ENCODE assay signal across 29 cellular contexts in the genomic region with DNA sequence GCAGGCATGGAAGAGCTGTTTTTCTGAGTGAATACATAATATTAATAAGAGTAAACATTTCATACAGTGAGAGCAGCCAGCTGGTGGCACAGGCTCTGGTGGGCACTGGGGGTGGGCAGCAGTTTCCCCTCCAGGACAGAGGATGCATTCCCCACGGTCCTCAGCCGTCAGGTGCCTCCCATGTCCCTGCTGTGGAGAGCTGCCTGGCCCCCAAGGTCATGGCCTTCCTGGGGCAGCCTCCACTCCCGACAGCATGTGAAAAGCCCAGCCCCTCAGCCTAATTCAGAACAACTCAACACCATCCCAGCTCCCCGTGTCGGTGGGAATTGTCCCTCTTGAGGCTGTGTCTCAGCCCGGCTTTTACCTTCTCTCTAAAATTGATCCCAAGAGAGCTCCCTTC.
"Had no signal": no experiment of that assay in that cellular context is flagged by ENCODE, and none has a peak within 500 bp of the region (broad histone marks: within the 10 kb centered on the region; RNA-seq: fewer than 3 reads in every experiment).

No MANE protein-coding gene starts in this region.

- H3K9me3 Mint-ChIP-seq: immature natural killer cell; natural killer cell treated with Interleukin-12 subunit alpha and Interleukin-12 subunit beta and Interleukin-15 and Interleukin-18, amount 100 ng/mL, for 72 hours; neural progenitor cell; type B pancreatic cell had no signal

- H3K36me3 ChIP-seq: left lung, lower lobe of right lung, neural progenitor cell, neutrophil, right atrium auricular region, right lobe of liver, tibial nerve, uterus had no signal

- H3K27me3 ChIP-seq: left lung, neural progenitor cell, neutrophil, right atrium auricular region, right lobe of liver, tibial nerve, uterus had no signal

- H3K9ac ChIP-seq: neural progenitor cell, parathyroid adenoma had no signal

- H3K27ac Mint-ChIP-seq: immature natural killer cell; mesothelial cell of epicardium; naive thymus-derived CD4-positive, alpha-beta T cell; natural killer cell treated with Interleukin-12 subunit alpha and Interleukin-12 subunit beta and Interleukin-15 and Interleukin-18, amount 100 ng/mL, for 72 hours; stimulated activated memory B cell treated with anti-CD40 and anti-IgM and Interleukin-4, amounts not matched to agents 10 μg/mL and 1 μg/mL and 100 μg/mL, for 72 hours; stimulated activated naive CD8-positive, alpha-beta T cell treated with anti-CD3 and anti-CD28 coated beads, Interleukin-15, amount 100 ng/mL, for 72 hours; type B pancreatic cell had no signal

- ATAC-seq: left lung; lower lobe of right lung; naive thymus-derived CD4-positive, alpha-beta T cell; natural killer cell treated with Interleukin-12 subunit alpha and Interleukin-12 subunit beta and Interleukin-15 and Interleukin-18, amount 100 ng/mL, for 72 hours; stimulated activated memory B cell treated with anti-CD40 and anti-IgM and Interleukin-4, amounts not matched to agents 10 μg/mL and 1 μg/mL and 100 μg/mL, for 72 hours; stimulated activated naive CD8-positive, alpha-beta T cell treated with anti-CD3 and anti-CD28 coated beads, Interleukin-15, amount 100 ng/mL, for 72 hours had no signal

- H3K4me1 Mint-ChIP-seq: immature natural killer cell; mesothelial cell of epicardium; naive thymus-derived CD4-positive, alpha-beta T cell; stimulated activated memory B cell treated with anti-CD40 and anti-IgM and Interleukin-4, amounts not matched to agents 10 μg/mL and 1 μg/mL and 100 μg/mL, for 72 hours; stimulated activated naive CD8-positive, alpha-beta T cell treated with anti-CD3 and anti-CD28 coated beads, Interleukin-15, amount 100 ng/mL, for 72 hours had no signal

- H3K27me3 Mint-ChIP-seq: type B pancreatic cell had no signal

- H3K9me3 ChIP-seq: left lung, lower lobe of right lung, neutrophil, right atrium auricular region, right lobe of liver, tibial nerve, uterus had no signal

- H3K36me3 Mint-ChIP-seq: immature natural killer cell; mesothelial cell of epicardium; naive thymus-derived CD4-positive, alpha-beta T cell; natural killer cell treated with Interleukin-12 subunit alpha and Interleukin-12 subunit beta and Interleukin-15 and Interleukin-18, amount 100 ng/mL, for 72 hours; neural progenitor cell; stimulated activated memory B cell treated with anti-CD40 and anti-IgM and Interleukin-4, amounts not matched to agents 10 μg/mL and 1 μg/mL and 100 μg/mL, for 72 hours; type B pancreatic cell had no signal

- H3K27ac ChIP-seq: left lung, lower lobe of right lung, neural progenitor cell, neutrophil, parathyroid adenoma, right atrium auricular region, right lobe of liver, tibial nerve, uterus had no signal

- H3K4me3 ChIP-seq: left lung, lower lobe of right lung, neural progenitor cell, right atrium auricular region, right lobe of liver, smooth muscle cell, tibial nerve, uterus had no signal

- H3K4me3 Mint-ChIP-seq: immature natural killer cell; mesothelial cell of epicardium; naive thymus-derived CD4-positive, alpha-beta T cell; natural killer cell treated with Interleukin-12 subunit alpha and Interleukin-12 subunit beta and Interleukin-15 and Interleukin-18, amount 100 ng/mL, for 72 hours; neural progenitor cell; stimulated activated memory B cell treated with anti-CD40 and anti-IgM and Interleukin-4, amounts not matched to agents 10 μg/mL and 1 μg/mL and 100 μg/mL, for 72 hours; stimulated activated naive CD8-positive, alpha-beta T cell treated with anti-CD3 and anti-CD28 coated beads, Interleukin-15, amount 100 ng/mL, for 72 hours; type B pancreatic cell had no signal

- DNase-seq: hypothalamus; immature natural killer cell; kidney; left colon; left lung; lower lobe of right lung; mammary epithelial cell; mesenchymal stem cell; naive thymus-derived CD4-positive, alpha-beta T cell; occipital lobe; right lobe of liver; stimulated activated CD4-positive, alpha-beta T cell treated with anti-CD3 and anti-CD28 coated beads, Interleukin-1b, Interleukin-23, amount 100 ng/mL, for 48 hours; stimulated activated CD4-positive, alpha-beta T cell treated with anti-CD3 and anti-CD28 coated beads, Interleukin-2, amount 100 ng/mL, for 48 hours; stimulated activated CD4-positive, alpha-beta T cell treated with anti-CD3 and anti-CD28 coated beads, Interleukin-4, amount 100 ng/mL, for 4 hours; stimulated activated CD8-positive, alpha-beta memory T cell treated with anti-CD3 and anti-CD28 coated beads, Interleukin-4, amount 100 ng/mL, for 48 hours; stimulated activated naive CD4-positive, alpha-beta T cell treated with Interleukin-2 at 50 U/mL for 16 hours; stimulated activated naive CD8-positive, alpha-beta T cell treated with anti-CD3 and anti-CD28 coated beads, Interleukin-15, amount 100 ng/mL, for 72 hours; substantia nigra; uterus had no signal

- H3K4me1 ChIP-seq: left lung, lower lobe of right lung, neural progenitor cell, parathyroid adenoma, right lobe of liver, uterus had no signal
